Comparison of ENCODE assay signal across 1 cellular context in genomic region chr15:79978260-79978659, GRCh38.
TF ChIP-seq lines count a peak whose summit lies in the region.

No MANE protein-coding gene starts in this region.

TF ChIP-seq in GM12878, 131 proteins besides CTCF, POLR2A, EP300 and RAD21:
- TF ChIP-seq POLR2AphosphoS5 (IDR thresholded peaks at IDR 0.05; ENCODE audit: low read length) = peak; percentile 77
- TF ChIP-seq ZNF207 (IDR thresholded peaks at IDR 0.05; ENCODE audit: borderline replicate concordance) = no peak
- TF ChIP-seq MLLT1 (IDR thresholded peaks at IDR 0.05) = 0 out of 2 replicates have a peak, but pooled peaks have one; percentile 20
